9 cellular contexts compared by ENCODE assay signal in genomic region chr2:20551231-20551944, GRCh38.
DNase-seq lines count a peak whose midpoint lies in the region; TF ChIP-seq lines count a peak whose summit lies in the region.
"Had no signal": no experiment of that assay in that cellular context is flagged by ENCODE, and none has a peak within 500 bp of the region (broad histone marks: within the 10 kb centered on the region; RNA-seq: fewer than 3 reads in every experiment).

No MANE protein-coding gene starts in this region.

- no peak overlapping the region for H3K9ac ChIP-seq in endodermal cell (ENCODE audit: extremely low read depth, low read length, poor library complexity, severe bottlenecking)

- no peak overlapping the region for H3K4me3 ChIP-seq in MG63
- H3K4me3 ChIP-seq in endodermal cell (ENCODE audit: low read length), result no peak overlapping the region
- H3K4me3 ChIP-seq in WERI-Rb-1 (ENCODE audit: low read depth, low read length), result no peak overlapping the region
- H3K4me3 ChIP-seq: testis had no signal

- H3K27me3 Mint-ChIP-seq in endodermal cell (ENCODE audit: insufficient read depth) (no peaks in the 10 kb centered on the region), chondrocyte (ENCODE audit: low read depth) (no peaks in the 10 kb centered on the region), Calu3 (ENCODE audit: unreplicated experiment) (no peaks in the 10 kb centered on the region)

- TF ChIP-seq CTCF in endodermal cell (conservative IDR thresholded peaks at IDR 0.05) (no peak), chondrocyte (IDR thresholded peaks at IDR 0.05) (no peak), WERI-Rb-1 (IDR thresholded peaks at IDR 0.05; ENCODE audit: low read depth, low read length) (no peak), Calu3 (IDR thresholded peaks at IDR 0.05; ENCODE audit: unreplicated experiment) (no peak)

- intact Hi-C loops in Calu3 (cut with micrococcal nuclease; ENCODE audit: unreplicated experiment), result no loop called here

- H3K36me3 ChIP-seq in MG63, result no peaks in the 10 kb centered on the region
- no peaks in the 10 kb centered on the region for H3K36me3 ChIP-seq in endodermal cell (ENCODE audit: control insufficient read depth, insufficient read depth, low read length)
- H3K36me3 ChIP-seq in WERI-Rb-1, result no peaks in the 10 kb centered on the region

- peaks cover 5% of the 10 kb centered on the region for H3K9me3 Mint-ChIP-seq in endodermal cell
- no peaks in the 10 kb centered on the region for H3K9me3 Mint-ChIP-seq in chondrocyte (ENCODE audit: low read depth)
- peaks cover 1% of the 10 kb centered on the region for H3K9me3 Mint-ChIP-seq in Calu3 (ENCODE audit: low read depth, unreplicated experiment)
- H3K9me3 Mint-ChIP-seq: memory B cell had no signal

- H3K27me3 ChIP-seq in MG63, result no peaks in the 10 kb centered on the region
- H3K27me3 ChIP-seq in endodermal cell (ENCODE audit: control insufficient read depth, insufficient read depth, low read length, poor library complexity, severe bottlenecking), result no peaks in the 10 kb centered on the region
- H3K27me3 ChIP-seq in WERI-Rb-1 (ENCODE audit: insufficient read depth, low read depth, severe bottlenecking), result no peaks in the 10 kb centered on the region
- H3K27me3 ChIP-seq: testis had no signal

- peak; percentile 91 for DNase-seq in MG63
- DNase-seq in endodermal cell, result no peak
- DNase-seq in mucosa of gallbladder (ENCODE audit: low spot score), result peak; percentile 22
- peak in 36 of 49 donors; percentile 10 to 71 (median 47) for DNase-seq in substantia nigra (lab: John Stamatoyannopoulos, UW)
- DNase-seq in chondrocyte (ENCODE audit: low spot score), result no peak
- DNase-seq in WERI-Rb-1, result no peak
- DNase-seq in Calu3, result no peak
- DNase-seq: testis had no signal

- peak overlapping the region; percentile 84 for H3K27ac ChIP-seq in endodermal cell (ENCODE audit: low read depth, low read length)
- peak overlapping the region; percentile 1 for H3K27ac ChIP-seq in substantia nigra (ENCODE audit: low read depth, low read length, poor library complexity, severe bottlenecking)
- H3K27ac ChIP-seq in WERI-Rb-1, result no peak overlapping the region
- H3K27ac ChIP-seq: testis had no signal

- no peaks in the 10 kb centered on the region for H3K4me1 ChIP-seq in endodermal cell (ENCODE audit: control insufficient read depth, insufficient read depth, low read length)
- H3K4me1 ChIP-seq: testis had no signal

- H3K27ac Mint-ChIP-seq in endodermal cell, result no peak overlapping the region
- H3K27ac Mint-ChIP-seq in chondrocyte (ENCODE audit: unreplicated experiment), result no peak overlapping the region
- no peak overlapping the region for H3K27ac Mint-ChIP-seq in Calu3 (ENCODE audit: unreplicated experiment)
- H3K27ac Mint-ChIP-seq: memory B cell had no signal

- H3K4me3 Mint-ChIP-seq in endodermal cell, result no peak overlapping the region
- no peak overlapping the region for H3K4me3 Mint-ChIP-seq in chondrocyte (ENCODE audit: unreplicated experiment)
- no peak overlapping the region for H3K4me3 Mint-ChIP-seq in Calu3 (ENCODE audit: low read depth, unreplicated experiment)
- H3K4me3 Mint-ChIP-seq: memory B cell had no signal

- H3K9me3 ChIP-seq in MG63 (no peaks in the 10 kb centered on the region), endodermal cell (ENCODE audit: control insufficient read depth, low read length) (peaks cover under 1% of the 10 kb centered on the region), WERI-Rb-1 (ENCODE audit: severe bottlenecking) (peaks cover 1% of the 10 kb centered on the region)
- H3K9me3 ChIP-seq: testis had no signal

- WGBS in endodermal cell (ENCODE audit: insufficient coverage in 1 of 2, insufficient read length in 1 of 2), 2 experiments, result 60 to 75% methylated on average over 6 to 9 of the region's 9 CpGs

- CTCF ChIA-PET in Calu3 (lab: Charles Lee), result no interaction called here

- BruUV-seq in Calu3 (replicated peaks; lab: Mats Ljungman, UMichigan), result no TSS peak

- H3K4me1 Mint-ChIP-seq in endodermal cell, result peaks cover 11% of the 10 kb centered on the region
- peaks cover 14% of the 10 kb centered on the region for H3K4me1 Mint-ChIP-seq in chondrocyte (ENCODE audit: low read depth)
- no peaks in the 10 kb centered on the region for H3K4me1 Mint-ChIP-seq in Calu3 (ENCODE audit: low read depth, unreplicated experiment)

- peaks cover 1% of the 10 kb centered on the region for H3K36me3 Mint-ChIP-seq in endodermal cell (ENCODE audit: low read depth)
- H3K36me3 Mint-ChIP-seq in chondrocyte (ENCODE audit: low read depth), result no peaks in the 10 kb centered on the region
- no peaks in the 10 kb centered on the region for H3K36me3 Mint-ChIP-seq in Calu3 (ENCODE audit: insufficient read depth, unreplicated experiment)
- H3K36me3 Mint-ChIP-seq: memory B cell had no signal

Comparison
In these comparisons a context has a peak if more than half of its experiments do, and no peak if none do; other contexts are left out.
1. DNase-seq: peak in MG63 (single experiment), mucosa of gallbladder (single experiment) and substantia nigra (36 of 49); none in endodermal cell (single experiment), chondrocyte (single experiment), WERI-Rb-1 (single experiment) and Calu3 (single experiment).